14 cellular contexts compared by ENCODE assay signal in the genomic region with DNA sequence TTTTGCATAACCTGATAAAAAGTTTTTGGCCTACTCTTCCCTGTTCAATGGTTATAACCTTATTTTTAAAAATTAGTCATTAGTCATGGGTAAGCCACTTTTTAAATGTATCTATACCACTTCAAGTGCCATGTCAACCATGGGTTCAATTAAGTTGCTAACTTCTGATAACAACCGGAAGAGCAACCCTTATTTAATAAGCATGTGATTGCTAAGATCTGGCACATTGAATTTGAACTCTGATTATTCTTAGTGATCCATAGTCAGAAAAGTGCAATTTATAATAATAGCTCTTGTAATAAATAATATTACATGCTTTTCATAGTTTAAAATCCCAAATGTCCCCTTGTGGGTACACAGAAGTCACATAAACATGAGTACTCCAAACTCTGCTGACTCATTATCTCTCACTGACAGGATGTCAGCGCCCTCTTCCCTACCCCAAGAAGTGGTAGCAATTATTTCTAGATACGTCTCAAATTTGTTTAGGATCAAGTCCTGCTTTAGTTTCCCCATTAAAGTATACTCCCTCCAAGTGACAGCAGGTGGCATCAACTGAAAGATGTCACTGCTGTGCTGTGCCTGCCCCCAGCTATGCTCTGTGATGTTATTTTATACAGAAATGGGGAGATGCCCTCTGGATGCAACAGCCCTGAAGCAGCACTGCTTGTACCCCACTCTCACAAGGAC. TPM values are rescaled to one million over a fixed set of nuclear protein-coding genes. Genes with fewer than 3 reads are reported as not detected.
DNase-seq lines count a peak whose midpoint lies in the region; ATAC-seq and TF ChIP-seq lines count a peak whose summit lies in the region.
"Had no signal": no experiment of that assay in that cellular context is flagged by ENCODE, and none has a peak within 500 bp of the region (broad histone marks: within the 10 kb centered on the region; RNA-seq: fewer than 3 reads in every experiment).

No MANE protein-coding gene starts in this region.

- H3K36me3 ChIP-seq in SU-DHL-6 (ENCODE audit: low read length) = no peaks in the 10 kb centered on the region
- H3K36me3 ChIP-seq: breast epithelium, sigmoid colon, SJCRH30 had no signal

- H3K4me3 ChIP-seq in SU-DHL-6 (ENCODE audit: insufficient read depth, low read length, poor library complexity, severe bottlenecking) = no peak overlapping the region
- H3K4me3 ChIP-seq: breast epithelium, sigmoid colon, SJCRH30 had no signal

- peak; percentile 83 to 91 for DNase-seq in AML-193 (lab: John Stamatoyannopoulos, UW)
- no peak for DNase-seq in NCI-H748 treated with DMSO at 0.1 percent for 48 hours (lab: John Stamatoyannopoulos, UW)
- no peak for DNase-seq in NCI-H2196 (lab: John Stamatoyannopoulos, UW; ENCODE audit: unreplicated experiment)
- DNase-seq: mesenchymal stem cell; sigmoid colon; SJCRH30; stimulated activated CD8-positive, alpha-beta memory T cell treated with anti-CD3 and anti-CD28 coated beads, Interleukin-4, amount 100 ng/mL, for 48 hours had no signal

- H3K27ac ChIP-seq in SU-DHL-6 (ENCODE audit: low read depth, low read length) = peak overlapping the region; percentile 98
- H3K27ac ChIP-seq: breast epithelium, sigmoid colon, SJCRH30 had no signal

- no peaks in the 10 kb centered on the region for H4K20me1 ChIP-seq in SU-DHL-6 (ENCODE audit: low read depth, low read length)

- TF ChIP-seq CTCF in GM12874 (IDR thresholded peaks at IDR 0.05; ENCODE audit: insufficient read depth, low read depth, low read length) (0 out of 2 replicates have a peak, but pooled peaks have one; percentile 16), SU-DHL-6 (IDR thresholded peaks at IDR 0.05; ENCODE audit: insufficient read depth, low read length, poor library complexity, severe bottlenecking) (peak; percentile 61)

- H3F3A ChIP-seq in SU-DHL-6 (ENCODE audit: insufficient read depth) = peaks cover 35% of the 10 kb centered on the region

- H3K9me2 ChIP-seq in SU-DHL-6 (replicated peaks; ENCODE audit: insufficient read depth, low read length) = no peaks in the 10 kb centered on the region

- no peaks in the 10 kb centered on the region for H3K27me3 ChIP-seq in SU-DHL-6 (ENCODE audit: low read length)
- H3K27me3 ChIP-seq: breast epithelium, sigmoid colon, SJCRH30 had no signal

- H2AFZ ChIP-seq in SU-DHL-6 (ENCODE audit: low read depth, low read length, severe bottlenecking) = no peak overlapping the region

- H3K9ac ChIP-seq in SU-DHL-6 (ENCODE audit: low read length) = peak overlapping the region; percentile 57; the same call in 1 of the 2 replicates

- no peaks in the 10 kb centered on the region for H3K9me3 ChIP-seq in SU-DHL-6 (ENCODE audit: insufficient read depth, low read length)
- H3K9me3 ChIP-seq: breast epithelium, sigmoid colon, SJCRH30 had no signal

- H3K79me2 ChIP-seq in SU-DHL-6 (ENCODE audit: insufficient read depth, low read length) = peaks cover 14% of the 10 kb centered on the region; the same call in 1 of the 2 replicates

- peak overlapping the region; percentile 27 for H3K4me2 ChIP-seq in SU-DHL-6 (ENCODE audit: low read depth, low read length, poor library complexity, severe bottlenecking)

- ATAC-seq in HG03196 (IDR thresholded peaks at IDR 0.05; ENCODE audit: unreplicated experiment) (peak; percentile 27), esophagus mucosa (no peak), HG03439 (IDR thresholded peaks at IDR 0.05; ENCODE audit: unreplicated experiment) (no peak)

RNA-seq across cellular contexts. Expression of a gene that starts 18.6 kb away (rescaled TPM):
- total RNA-seq in esophagus mucosa = not detected
- total RNA-seq: CD4-positive, CD25-positive, alpha-beta regulatory T cell; sigmoid colon; SJCRH30 had no signal

RNA-seq across cellular contexts. Expression of a gene that starts 36.6 kb away (rescaled TPM):
- 37.0 TPM for total RNA-seq in esophagus mucosa

Comparison
In these comparisons a context has a peak if more than half of its experiments do, and no peak if none do; other contexts are left out.
1. DNase-seq: peak in AML-193 (2 of 2); none in NCI-H748 treated with DMSO at 0.1 percent for 48 hours (single experiment) and NCI-H2196 (single experiment).